ENCODE assay signal across 8 cellular contexts in the genomic region with DNA sequence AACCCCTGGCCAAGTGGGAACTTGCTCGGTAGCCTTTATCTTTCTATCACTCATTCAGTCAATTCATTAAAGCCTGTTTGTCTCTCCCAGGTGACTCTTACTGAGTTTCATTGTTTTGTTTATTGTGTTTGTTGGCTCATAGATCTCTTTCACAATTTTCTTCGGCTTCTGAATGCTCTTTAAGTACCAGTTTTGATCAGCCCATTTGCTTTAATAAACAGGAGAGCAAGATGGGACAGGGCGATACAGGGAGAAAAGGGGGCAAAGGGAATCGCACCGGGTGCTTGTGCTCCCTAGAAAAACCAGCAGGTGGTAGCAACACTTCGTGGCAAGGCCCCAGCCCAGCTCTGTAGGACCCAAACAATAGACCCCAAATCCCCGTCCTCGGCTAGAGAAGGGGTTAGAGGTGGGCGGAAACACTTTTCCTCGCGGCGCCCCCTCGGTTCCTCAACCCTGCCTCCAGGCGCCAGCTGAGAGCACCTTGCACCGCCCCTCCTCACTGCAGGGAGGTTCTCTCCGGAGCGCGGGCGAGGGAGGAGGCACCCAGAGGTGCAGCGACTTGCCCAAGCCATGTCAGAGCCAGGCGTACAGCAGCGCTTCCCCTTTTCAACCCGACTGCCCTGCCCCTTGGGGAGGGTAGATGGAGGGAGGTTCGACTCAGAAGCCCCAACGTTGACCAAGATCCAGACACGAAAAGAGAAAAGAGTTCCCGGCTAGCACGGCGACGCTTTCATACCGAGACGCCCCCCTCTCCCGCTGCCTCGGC. TPM values are rescaled to one million over a fixed set of nuclear protein-coding genes. Genes with fewer than 3 reads are reported as not detected.
DNase-seq lines count a peak whose midpoint lies in the region; TF ChIP-seq lines count a peak whose summit lies in the region.

No MANE protein-coding gene starts in this region.

- in situ Hi-C loops in GM23248 (cut with MboI) = no loop called here

- peak; percentile 74 for DNase-seq in GM06990 (ENCODE audit: extremely low read depth, insufficient read length)
- peak; percentile 67 for DNase-seq in GM23248
- DNase-seq in anterior cingulate cortex (lab: John Stamatoyannopoulos, UW) = peak in 33 of 58 donors; percentile 32 to 83 (median 59)
- DNase-seq in hepatocyte (ENCODE audit: low spot score) = peak; percentile 82
- DNase-seq in retinal pigment epithelial cell (ENCODE audit: low read depth) = no peak
- no peak for DNase-seq in middle frontal gyrus (ENCODE audit: extremely low spot score, low spot score)

- H4K20me1 ChIP-seq in GM23248 (ENCODE audit: insufficient read depth) = no peaks in the 10 kb centered on the region
- no peaks in the 10 kb centered on the region for H4K20me1 ChIP-seq in KMS-11 (ENCODE audit: insufficient read depth)
- no peaks in the 10 kb centered on the region for H4K20me1 ChIP-seq in hepatocyte (ENCODE audit: insufficient read depth, poor library complexity, severe bottlenecking)

- peak overlapping the region; percentile 81 for H3K4me2 ChIP-seq in GM23248 (ENCODE audit: unreplicated experiment)
- peak overlapping the region; percentile 90 for H3K4me2 ChIP-seq in KMS-11
- peak overlapping the region; percentile 88 for H3K4me2 ChIP-seq in hepatocyte

- H3K4me1 ChIP-seq in GM23248 (ENCODE audit: insufficient read depth) = 0 out of 2 replicates have a peak, but pooled peaks cover 3% of the 10 kb centered on the region
- peaks cover 10% of the 10 kb centered on the region for H3K4me1 ChIP-seq in KMS-11 (ENCODE audit: low read depth, poor library complexity, severe bottlenecking)
- peaks cover 4% of the 10 kb centered on the region for H3K4me1 ChIP-seq in hepatocyte (ENCODE audit: insufficient read depth)

- WGBS in GM23248 (ENCODE audit: low coverage in 1 of 2, low lambda C conversion rate in 2 of 2, missing lambda C conversion rate in 2 of 2), 2 experiments = 1 to 3% methylated on average over 32 to 34 of the region's 34 CpGs
- 3% methylated on average over 31 of the region's 34 CpGs for WGBS in hepatocyte (ENCODE audit: low lambda C conversion rate, missing lambda C conversion rate)

- H3K27me3 ChIP-seq in GM06990 (replicated peaks; ENCODE audit: control insufficient read depth, insufficient read depth, low read length) = peaks cover 3% of the 10 kb centered on the region
- H3K27me3 ChIP-seq in GM23248 (replicated peaks; ENCODE audit: insufficient read depth) = peaks cover 39% of the 10 kb centered on the region
- H3K27me3 ChIP-seq in KMS-11 (ENCODE audit: insufficient read depth, low read depth) = no peaks in the 10 kb centered on the region
- no peaks in the 10 kb centered on the region for H3K27me3 ChIP-seq in hepatocyte

- H3K27ac ChIP-seq in GM23248 = no peak overlapping the region
- no peak overlapping the region for H3K27ac ChIP-seq in KMS-11
- peak overlapping the region; percentile 42 for H3K27ac ChIP-seq in hepatocyte

- no peaks in the 10 kb centered on the region for H3F3A ChIP-seq in GM23248 (ENCODE audit: insufficient read depth)

- peak overlapping the region; percentile 71 for H3K27ac Mint-ChIP-seq in T-helper 1 cell treated with Interleukin-12 subunit alpha and Interleukin-12 subunit beta and Interleukin-4 antibody, amounts not matched to agents 30 μg/mL and 1 μg/mL, for 36 hours

- peak overlapping the region; percentile 72 for H3K4me3 ChIP-seq in GM06990 (replicated peaks; ENCODE audit: low read depth, low read length)
- H3K4me3 ChIP-seq in GM23248 = peak overlapping the region; percentile 71
- H3K4me3 ChIP-seq in KMS-11 (IDR thresholded peaks at IDR 0.05; ENCODE audit: insufficient read depth, low read depth, low read length) = peak overlapping the region; percentile 83
- peak overlapping the region; percentile 56 for H3K4me3 ChIP-seq in hepatocyte
- H3K4me3 ChIP-seq in retinal pigment epithelial cell (ENCODE audit: low read length) = peak overlapping the region; percentile 75

- H3K4me3 Mint-ChIP-seq in T-helper 1 cell treated with Interleukin-12 subunit alpha and Interleukin-12 subunit beta and Interleukin-4 antibody, amounts not matched to agents 30 μg/mL and 1 μg/mL, for 36 hours = peak overlapping the region; percentile 96

- 0 out of 2 replicates have a peak overlapping the region, but pooled peaks have one; percentile 22 for H3K9ac ChIP-seq in GM23248
- peak overlapping the region; percentile 41 for H3K9ac ChIP-seq in KMS-11

- H3K27me3 Mint-ChIP-seq in T-helper 1 cell treated with Interleukin-12 subunit alpha and Interleukin-12 subunit beta and Interleukin-4 antibody, amounts not matched to agents 30 μg/mL and 1 μg/mL, for 36 hours (ENCODE audit: low read depth) = peaks cover 38% of the 10 kb centered on the region

- H3K9me3 ChIP-seq in GM23248 (ENCODE audit: low read depth) (no peaks in the 10 kb centered on the region), hepatocyte (ENCODE audit: low read depth) (no peaks in the 10 kb centered on the region)

- H3K9me3 Mint-ChIP-seq in T-helper 1 cell treated with Interleukin-12 subunit alpha and Interleukin-12 subunit beta and Interleukin-4 antibody, amounts not matched to agents 30 μg/mL and 1 μg/mL, for 36 hours = no peaks in the 10 kb centered on the region

- TF ChIP-seq CTCF in GM06990 (IDR thresholded peaks at IDR 0.05; ENCODE audit: insufficient read depth, low read length, poor library complexity, severe bottlenecking) (peak; percentile 82), KMS-11 (conservative IDR thresholded peaks at IDR 0.05; ENCODE audit: low read depth, low read length) (peak; percentile 94), hepatocyte (IDR thresholded peaks at IDR 0.05; ENCODE audit: poor library complexity) (peak; percentile 80), retinal pigment epithelial cell (conservative IDR thresholded peaks at IDR 0.05; ENCODE audit: low read depth, low read length) (peak; percentile 83)

- H3K9me2 ChIP-seq in GM23248 (ENCODE audit: insufficient read depth) (no peaks in the 10 kb centered on the region), hepatocyte (replicated peaks; ENCODE audit: insufficient read depth) (no peaks in the 10 kb centered on the region)

- H3K4me1 Mint-ChIP-seq in T-helper 1 cell treated with Interleukin-12 subunit alpha and Interleukin-12 subunit beta and Interleukin-4 antibody, amounts not matched to agents 30 μg/mL and 1 μg/mL, for 36 hours (ENCODE audit: low read depth) = peaks cover 13% of the 10 kb centered on the region

- no peaks in the 10 kb centered on the region for H3K79me2 ChIP-seq in GM23248 (ENCODE audit: insufficient read depth)
- no peaks in the 10 kb centered on the region for H3K79me2 ChIP-seq in KMS-11 (ENCODE audit: insufficient read depth, low read depth)
- H3K79me2 ChIP-seq in hepatocyte = no peaks in the 10 kb centered on the region

- H3K36me3 Mint-ChIP-seq in T-helper 1 cell treated with Interleukin-12 subunit alpha and Interleukin-12 subunit beta and Interleukin-4 antibody, amounts not matched to agents 30 μg/mL and 1 μg/mL, for 36 hours (ENCODE audit: low read depth) = no peaks in the 10 kb centered on the region

- H3K36me3 ChIP-seq in GM06990 (ENCODE audit: control insufficient read depth, insufficient read depth, low read length) (no peaks in the 10 kb centered on the region), GM23248 (ENCODE audit: low read depth) (no peaks in the 10 kb centered on the region), KMS-11 (ENCODE audit: insufficient read depth) (no peaks in the 10 kb centered on the region), hepatocyte (replicated peaks; ENCODE audit: insufficient read depth, low read depth) (no peaks in the 10 kb centered on the region)

- H2AFZ ChIP-seq in GM23248 = peak overlapping the region; percentile 87
- peak overlapping the region; percentile 98 for H2AFZ ChIP-seq in KMS-11 (ENCODE audit: low read depth)
- peak overlapping the region; percentile 81 for H2AFZ ChIP-seq in hepatocyte

RNA-seq across cellular contexts. Expression of a gene that starts 1.0 kb away (rescaled TPM):
- total RNA-seq in GM23248 (2014; rRNA removed; shearing (Covaris generic)) = 0.11 and 0.13 TPM in 2 replicates
- polyA plus RNA-seq in GM23248 (2016; fragmentation: Nextera tagmentation; extraction: Ambion mirVana) = 0.98 and 1.2 TPM in 2 replicates
- 7.4 and 14.8 TPM in 2 replicates for total RNA-seq in hepatocyte
- 23.0 and 29.6 TPM in 2 replicates for polyA plus RNA-seq in hepatocyte

RNA-seq across cellular contexts. Expression of a gene that starts 31.6 kb away (rescaled TPM):
- not detected in 2 replicates for total RNA-seq in GM23248 (2014; rRNA removed; shearing (Covaris generic))
- polyA plus RNA-seq in GM23248 (2016; fragmentation: Nextera tagmentation; extraction: Ambion mirVana) (not detected in 2 replicates), hepatocyte (3.7 and 8.5 TPM in 2 replicates)
- total RNA-seq in hepatocyte = 3.5 and 5.9 TPM in 2 replicates

Comparison
In these comparisons a context has a peak if more than half of its experiments do, and no peak if none do; other contexts are left out.
1. DNase-seq: peak in GM06990 (single experiment), GM23248 (single experiment), anterior cingulate cortex (33 of 58) and hepatocyte (single experiment); none in retinal pigment epithelial cell (single experiment) and middle frontal gyrus (single experiment).
2. Peak in every context shown above with its lines, with median percentiles within 50 percentile points of each other: H3K4me3 ChIP-seq, CTCF ChIP-seq, H2AFZ ChIP-seq and H3K4me2 ChIP-seq.